ENCODE assay signal across 22 cellular contexts in genomic region chr7:26859720-26860119, GRCh38. TPM values are rescaled to one million over a fixed set of nuclear protein-coding genes. Genes with fewer than 3 reads are reported as not detected.
DNase-seq lines count a peak whose midpoint lies in the region; ATAC-seq and TF ChIP-seq lines count a peak whose summit lies in the region.
"Had no signal": no experiment of that assay in that cellular context is flagged by ENCODE, and none has a peak within 500 bp of the region (broad histone marks: within the 10 kb centered on the region; RNA-seq: fewer than 3 reads in every experiment).

No MANE protein-coding gene starts in this region.

- CTCF ChIA-PET in MCF 10A (lab: Yijun Ruan, JAX): interaction anchor here (0.7 to 9.7 kb wide), 13 partner anchors 9 to 309 kb away, joined by 3 to 198 read pairs (median 6); partner anchors contain the start of genes HOXA1 and HOXA5
- CTCF ChIA-PET in mammary epithelial cell (lab: Charles Lee; ENCODE audit: low non-redundant PET): interaction anchor here (0.6 kb wide), 1 partner anchor 298 kb away, joined by 3 read pairs; no protein-coding TSS in a partner anchor

- no peaks in the 10 kb centered on the region for H3K27me3 ChIP-seq in breast epithelium
- H3K27me3 ChIP-seq in mammary epithelial cell (ENCODE audit: insufficient read depth, low read length): no peaks in the 10 kb centered on the region
- no peaks in the 10 kb centered on the region for H3K27me3 ChIP-seq in muscle layer of duodenum (ENCODE audit: low read depth, low read length)

- H3K9me3 Mint-ChIP-seq in MCF 10A (ENCODE audit: unreplicated experiment): no peaks in the 10 kb centered on the region
- H3K9me3 Mint-ChIP-seq in activated naive CD8-positive, alpha-beta T cell treated with anti-CD3 and anti-CD28 coated beads for 36 hours: no peaks in the 10 kb centered on the region
- H3K9me3 Mint-ChIP-seq: CD8-positive, alpha-beta T cell had no signal

- BruUV-seq in MCF 10A (replicated peaks; lab: Mats Ljungman, UMichigan) (no TSS peak), mammary epithelial cell (replicated peaks; lab: Mats Ljungman, UMichigan) (no TSS peak)

- no peaks in the 10 kb centered on the region for H3K36me3 ChIP-seq in breast epithelium
- no peaks in the 10 kb centered on the region for H3K36me3 ChIP-seq in mammary epithelial cell (ENCODE audit: insufficient read depth, low read length)
- no peaks in the 10 kb centered on the region for H3K36me3 ChIP-seq in muscle layer of duodenum (ENCODE audit: control insufficient read depth in 1 of 2, insufficient read depth in 2 of 2, low read length in 2 of 2)
- H3K36me3 ChIP-seq: HAP-1 had no signal

- intact Hi-C loops in MCF 10A (cut with micrococcal nuclease): no loop called here
- intact Hi-C loops in breast epithelium (cut with DNase I; ENCODE audit: low total_unique reads): loop anchor here (5.0 kb wide), 1 partner anchor 283 kb away; the partner anchor contains the start of gene HOXA5
- intact Hi-C loops in mammary epithelial cell (cut with micrococcal nuclease): loop anchor here (1.0 to 2.0 kb wide), 2 partner anchors 57 to 239 kb away; no protein-coding TSS in a partner anchor

- no peak for DNase-seq in MCF 10A (ENCODE audit: unreplicated experiment)
- no peak for DNase-seq in breast epithelium (ENCODE audit: low spot score in 2 of 2)
- DNase-seq in mammary epithelial cell: no peak
- no peak for DNase-seq in NCI-H2107 treated with DMSO at 0.1 percent for 48 hours (lab: John Stamatoyannopoulos, UW; ENCODE audit: unreplicated experiment)
- no peak for DNase-seq in activated naive CD8-positive, alpha-beta T cell treated with anti-CD3 and anti-CD28 coated beads for 36 hours
- DNase-seq: CD8-positive, alpha-beta T cell; DMS79; EL; GF-D8; GOT3; MM.1S; NCI-H2029; NCI-H2227 treated with DMSO at 0.1 percent for 48 hours; SIG-M5 had no signal

- H3K4me3 ChIP-seq in breast epithelium (no peak overlapping the region), mammary epithelial cell (replicated peaks in 1 of 3; ENCODE audit: insufficient read depth in 1 of 3, low read depth in 2 of 3, low read length in 3 of 3) (no peak overlapping the region), muscle layer of duodenum (ENCODE audit: low read depth in 1 of 2, low read length in 2 of 2) (no peak overlapping the region)
- H3K4me3 ChIP-seq: HAP-1, SK-N-MC had no signal

- H3K27ac Mint-ChIP-seq in MCF 10A (ENCODE audit: low read depth, unreplicated experiment): peak overlapping the region; percentile 96
- no peak overlapping the region for H3K27ac Mint-ChIP-seq in activated naive CD8-positive, alpha-beta T cell treated with anti-CD3 and anti-CD28 coated beads for 36 hours
- H3K27ac Mint-ChIP-seq: CD8-positive, alpha-beta T cell had no signal

- peaks cover 88% of the 10 kb centered on the region for H3K79me2 ChIP-seq in mammary epithelial cell (ENCODE audit: insufficient read depth, low read length)

- no peak overlapping the region for H3K4me3 Mint-ChIP-seq in MCF 10A (ENCODE audit: unreplicated experiment)
- no peak overlapping the region for H3K4me3 Mint-ChIP-seq in activated naive CD8-positive, alpha-beta T cell treated with anti-CD3 and anti-CD28 coated beads for 36 hours
- H3K4me3 Mint-ChIP-seq: CD8-positive, alpha-beta T cell had no signal

- no peak overlapping the region for H3K9ac ChIP-seq in mammary epithelial cell (ENCODE audit: insufficient read depth, low read length)

- POLR2A ChIA-PET in MCF 10A (lab: Yijun Ruan, JAX): interaction anchor here (0.6 to 10.2 kb wide), 17 partner anchors 19 to 804 kb away, joined by 3 to 663 read pairs (median 5); partner anchors contain the start of genes HOXA1, HOXA2 and HOXA5

- H3K9me3 ChIP-seq in breast epithelium: no peaks in the 10 kb centered on the region
- no peaks in the 10 kb centered on the region for H3K9me3 ChIP-seq in mammary epithelial cell (replicated peaks; ENCODE audit: insufficient read depth, low read length)
- no peaks in the 10 kb centered on the region for H3K9me3 ChIP-seq in muscle layer of duodenum (ENCODE audit: control insufficient read depth in 1 of 2, low read length in 2 of 2)
- H3K9me3 ChIP-seq: HAP-1 had no signal

- peak overlapping the region in 1 of 2 donors; percentile 86 for H3K27ac ChIP-seq in breast epithelium
- peak overlapping the region; percentile 96 for H3K27ac ChIP-seq in mammary epithelial cell (ENCODE audit: insufficient read depth, low read depth, low read length)
- H3K27ac ChIP-seq in muscle layer of duodenum (ENCODE audit: low read length): peak overlapping the region; percentile 83
- H3K27ac ChIP-seq: 22Rv1, C4-2B, SK-N-MC had no signal

- H3K4me1 Mint-ChIP-seq in MCF 10A (ENCODE audit: insufficient read depth, unreplicated experiment): peaks cover 28% of the 10 kb centered on the region
- H3K4me1 Mint-ChIP-seq in activated naive CD8-positive, alpha-beta T cell treated with anti-CD3 and anti-CD28 coated beads for 36 hours: peaks cover 14% of the 10 kb centered on the region

- in situ Hi-C loops in mammary epithelial cell (cut with MboI; ENCODE audit: low sequenced_read_pairs in 2 of 2): loop anchor here (5.0 to 10.0 kb wide), 4 partner anchors 55 to 283 kb away; partner anchors contain the start of genes HOXA2 (in 1 of the 2) and HOXA5 (in 1 of the 2)

- H3K36me3 Mint-ChIP-seq in MCF 10A (ENCODE audit: insufficient read depth, unreplicated experiment): peaks cover 10% of the 10 kb centered on the region
- H3K36me3 Mint-ChIP-seq in activated naive CD8-positive, alpha-beta T cell treated with anti-CD3 and anti-CD28 coated beads for 36 hours: no peaks in the 10 kb centered on the region
- H3K36me3 Mint-ChIP-seq: CD8-positive, alpha-beta T cell had no signal

- H2AFZ ChIP-seq in mammary epithelial cell (ENCODE audit: low read depth, low read length): no peak overlapping the region

- H4K20me1 ChIP-seq in mammary epithelial cell (ENCODE audit: insufficient read depth, low read length): no peaks in the 10 kb centered on the region

- no peak for TF ChIP-seq POLR2A in breast epithelium (IDR thresholded peaks at IDR 0.05)

- dilution Hi-C loops in mammary epithelial cell (cut with HindIII; ENCODE audit: low sequenced_read_pairs): loop anchor here (5.0 kb wide), 2 partner anchors 238 to 273 kb away; partner anchors contain the start of genes HOXA1 and HOXA4

- H3K4me2 ChIP-seq in mammary epithelial cell (ENCODE audit: insufficient read depth, low read depth, low read length): peak overlapping the region; percentile 64

- TF ChIP-seq CTCF in MCF 10A (IDR thresholded peaks at IDR 0.05; ENCODE audit: unreplicated experiment): no peak
- no peak for TF ChIP-seq CTCF in breast epithelium (IDR thresholded peaks at IDR 0.05)
- TF ChIP-seq CTCF in mammary epithelial cell (conservative IDR thresholded peaks at IDR 0.05 in 1 of 2, IDR thresholded peaks at IDR 0.05 in 1 of 2; ENCODE audit: extremely low read depth in 1 of 2, insufficient read depth in 1 of 2, low read depth in 1 of 2, low read length in 2 of 2): no peak

- ATAC-seq in HG03039 (IDR thresholded peaks at IDR 0.05; ENCODE audit: unreplicated experiment) (no peak), HG02571 (IDR thresholded peaks at IDR 0.05; ENCODE audit: unreplicated experiment) (no peak)
- ATAC-seq: CD8-positive, alpha-beta T cell had no signal

- H3K27me3 Mint-ChIP-seq in MCF 10A (ENCODE audit: insufficient read depth, unreplicated experiment): no peaks in the 10 kb centered on the region
- peaks cover 79% of the 10 kb centered on the region for H3K27me3 Mint-ChIP-seq in activated naive CD8-positive, alpha-beta T cell treated with anti-CD3 and anti-CD28 coated beads for 36 hours
- H3K27me3 Mint-ChIP-seq: B cell had no signal

- no peaks in the 10 kb centered on the region for H3K4me1 ChIP-seq in breast epithelium
- peaks cover 30% of the 10 kb centered on the region for H3K4me1 ChIP-seq in mammary epithelial cell (ENCODE audit: insufficient read depth, low read length)
- peaks cover 4 to 15% of the 10 kb centered on the region in 2 donors for H3K4me1 ChIP-seq in muscle layer of duodenum (ENCODE audit: control insufficient read depth in 1 of 2, insufficient read depth in 2 of 2, low read length in 2 of 2)

RNA-seq across cellular contexts. Expression of gene SKAP2, which starts 4.7 kb away (rescaled TPM):
- total RNA-seq in MCF 10A (2022): 24.8 and 27.5 TPM in 2 replicates
- 10 to 100 TPM; 26.5 to 46.5 (median 35.7) TPM for total RNA-seq in breast epithelium
- total RNA-seq in mammary epithelial cell: 10 to 100 TPM; 19.8 to 38.9 TPM
- polyA plus RNA-seq in mammary epithelial cell: 7.8 TPM
- 26.5 TPM for polyA minus RNA-seq in mammary epithelial cell
- total RNA-seq in activated naive CD8-positive, alpha-beta T cell treated with anti-CD3 and anti-CD28 coated beads for 36 hours: 10 to 100 TPM in 1 of 2 experiments, 1 to 10 TPM in 1; 9.1 to 10.2 TPM
